Comparison of ENCODE assay signal across 1 cellular context in genomic region chr5:132419517-132420468, GRCh38.
TF ChIP-seq lines count a peak whose summit lies in the region.

No MANE protein-coding gene starts in this region.

TF ChIP-seq in GM12878, 131 proteins besides CTCF, POLR2A, EP300 and RAD21 (continued from another document and continues in another):
- TF ChIP-seq CREB1 (IDR thresholded peaks at IDR 0.05; ENCODE audit: low read depth) (no peak), GABPA (IDR thresholded peaks at IDR 0.05; ENCODE audit: low read depth) (no peak), PBX3 (IDR thresholded peaks at IDR 0.05; ENCODE audit: insufficient replicate concordance, low read depth, low read length) (no peak), USF2 (IDR thresholded peaks at IDR 0.05; ENCODE audit: borderline replicate concordance, low read depth, low read length) (no peak), CHD1 (IDR thresholded peaks at IDR 0.05; ENCODE audit: low read depth, low read length) (no peak), SRF (IDR thresholded peaks at IDR 0.05; ENCODE audit: low read depth in 2 of 2, low read length in 2 of 2) (no peak), ZNF24 (IDR thresholded peaks at IDR 0.05) (no peak), WRNIP1 (IDR thresholded peaks at IDR 0.05; ENCODE audit: borderline replicate concordance, low read depth, low read length) (no peak), USF1 (IDR thresholded peaks at IDR 0.05; ENCODE audit: borderline replicate concordance, extremely low read length, insufficient read depth, low read depth, low read length) (no peak), BCLAF1 (IDR thresholded peaks at IDR 0.05) (no peak), NR2C1 (IDR thresholded peaks at IDR 0.05) (no peak), IKZF2 (IDR thresholded peaks at IDR 0.05) (peak; percentile 41 to 64; a peak in 2 of 4 replicates), NR2F1 (conservative IDR thresholded peaks at IDR 0.05) (no peak), HDAC2 (IDR thresholded peaks at IDR 0.05) (no peak), SP1 (IDR thresholded peaks at IDR 0.05; ENCODE audit: low read depth, low read length) (no peak), PKNOX1 (IDR thresholded peaks at IDR 0.05) (no peak), IKZF1 (conservative IDR thresholded peaks at IDR 0.05) (peak; percentile 73), ATF2 (IDR thresholded peaks at IDR 0.05; ENCODE audit: low read length) (no peak), NR2C2 (IDR thresholded peaks at IDR 0.05; ENCODE audit: borderline replicate concordance, control insufficient read depth, insufficient read length, low read depth) (no peak), ELK1 (IDR thresholded peaks at IDR 0.05; ENCODE audit: low read depth, low read length) (no peak), SIN3A (IDR thresholded peaks at IDR 0.05; ENCODE audit: low read depth, low read length) (no peak), TBL1XR1 (IDR thresholded peaks at IDR 0.05; ENCODE audit: low read depth, low read length) (no peak), E2F8 (IDR thresholded peaks at IDR 0.05; ENCODE audit: low read depth, partially characterized antibody) (no peak), BCL11A (IDR thresholded peaks at IDR 0.05; ENCODE audit: low read depth, low read length) (no peak), TCF7 (IDR thresholded peaks at IDR 0.05; ENCODE audit: borderline replicate concordance) (no peak), KDM1A (IDR thresholded peaks at IDR 0.05; ENCODE audit: borderline replicate concordance) (no peak), RBBP5 (conservative IDR thresholded peaks at IDR 0.05) (no peak), RB1 (IDR thresholded peaks at IDR 0.05; ENCODE audit: borderline replicate concordance) (peak; percentile 51; the same call in 1 of the 2 replicates), FOXK2 (IDR thresholded peaks at IDR 0.05) (no peak), MYC (IDR thresholded peaks at IDR 0.05; ENCODE audit: insufficient read depth, insufficient read length, insufficient replicate concordance, low read length, severe bottlenecking) (no peak), ZNF622 (IDR thresholded peaks at IDR 0.05) (no peak), RAD51 (IDR thresholded peaks at IDR 0.05) (no peak), E2F4 (IDR thresholded peaks at IDR 0.05; ENCODE audit: low read depth, low read length) (no peak), GATAD2B (conservative IDR thresholded peaks at IDR 0.05; ENCODE audit: low read depth) (peak; percentile 56; the same call in 1 of the 2 replicates), IRF3 (IDR thresholded peaks at IDR 0.05) (no peak), PAX5 (IDR thresholded peaks at IDR 0.05; ENCODE audit: borderline replicate concordance, low read depth, low read length) (0 out of 2 replicates have a peak, but pooled peaks have one; percentile 29), SREBF1 (IDR thresholded peaks at IDR 0.05; ENCODE audit: low read length) (no peak), SPI1 (IDR thresholded peaks at IDR 0.05; ENCODE audit: borderline replicate concordance, insufficient read depth, low read depth, low read length) (no peak), ZBED1 (IDR thresholded peaks at IDR 0.05; ENCODE audit: borderline replicate concordance) (no peak), REST (IDR thresholded peaks at IDR 0.05; ENCODE audit: low read depth, low read length) (no peak)
